In genomic region chr19:47390533-47391488, GRCh38 we compare ENCODE assay signal across 2 cellular contexts.
TF ChIP-seq lines count a peak whose summit lies in the region.

No MANE protein-coding gene starts in this region.

TF ChIP-seq in SK-N-SH treated with all-trans-retinoic acid at 6 μM for 48 hours, 23 proteins besides CTCF, POLR2A, EP300 and RAD21 (continued from another document):
- TF ChIP-seq TSHZ2 (CRISPR knock-in tag; IDR thresholded peaks at IDR 0.05) (no peak), TCF4 (CRISPR knock-in tag; IDR thresholded peaks at IDR 0.05; ENCODE audit: borderline replicate concordance) (no peak), PATZ1 (CRISPR knock-in tag; IDR thresholded peaks at IDR 0.05; ENCODE audit: borderline replicate concordance) (no peak)
TF ChIP-seq in SK-N-SH treated with all-trans-retinoic acid at 6 μM for 48 hours: peak in this region for 0.

TF ChIP-seq in SK-N-SH, 30 proteins besides CTCF, POLR2A, EP300 and RAD21:
- TF ChIP-seq ZBTB33 (IDR thresholded peaks at IDR 0.05; ENCODE audit: borderline replicate concordance, low read depth) (no peak), JUND (IDR thresholded peaks at IDR 0.05) (no peak), CHD2 (IDR thresholded peaks at IDR 0.05; ENCODE audit: low read length, partially characterized antibody) (no peak), GATA2 (CRISPR knock-in tag; IDR thresholded peaks at IDR 0.05) (no peak), MXI1 (IDR thresholded peaks at IDR 0.05; ENCODE audit: low read depth, low read length) (no peak), SIN3A (IDR thresholded peaks at IDR 0.05; ENCODE audit: borderline replicate concordance, low read depth, low read length) (no peak), SMC3 (IDR thresholded peaks at IDR 0.05; ENCODE audit: low read depth, low read length) (no peak), RXRA (IDR thresholded peaks at IDR 0.05; ENCODE audit: borderline replicate concordance, low read depth) (no peak), NFIC (IDR thresholded peaks at IDR 0.05; ENCODE audit: borderline replicate concordance) (no peak), POLR2AphosphoS5 (IDR thresholded peaks at IDR 0.05; ENCODE audit: low read depth, low read length) (no peak), FOXJ3 (CRISPR knock-in tag; IDR thresholded peaks at IDR 0.05) (no peak), TCF12 (IDR thresholded peaks at IDR 0.05) (no peak), MEF2A (IDR thresholded peaks at IDR 0.05; ENCODE audit: borderline replicate concordance, low read depth) (no peak), TAF1 (IDR thresholded peaks at IDR 0.05; ENCODE audit: borderline replicate concordance, low read depth, low read length) (no peak)
